ENCODE assay signal across 8 cellular contexts in genomic region chr21:34890258-34890723, GRCh38.
DNase-seq lines count a peak whose midpoint lies in the region; TF ChIP-seq lines count a peak whose summit lies in the region.

No MANE protein-coding gene starts in this region.

- H3K56ac ChIP-seq in mesendoderm (ENCODE audit: low read length): peak overlapping the region; percentile 49

- H3K79me2 ChIP-seq in mesendoderm (ENCODE audit: control insufficient read depth, insufficient read depth, low read length): no peaks in the 10 kb centered on the region

- no peak overlapping the region for H3K23ac ChIP-seq in mesendoderm (ENCODE audit: low read length)

- H4K8ac ChIP-seq in mesendoderm (ENCODE audit: low read depth, low read length): no peak overlapping the region

- peaks cover 6 to 21% of the 10 kb centered on the region in 2 donors for H3K27me3 ChIP-seq in right atrium auricular region
- peaks cover 4% of the 10 kb centered on the region for H3K27me3 ChIP-seq in ascending aorta
- peaks cover 12% of the 10 kb centered on the region for H3K27me3 ChIP-seq in mesendoderm (ENCODE audit: insufficient read depth, low read length, poor library complexity)
- no peaks in the 10 kb centered on the region for H3K27me3 ChIP-seq in vagina

- peak overlapping the region; percentile 87 to 89 for H3K27ac ChIP-seq in right atrium auricular region
- peak overlapping the region; percentile 86 to 94 for H3K27ac ChIP-seq in ascending aorta
- H3K27ac ChIP-seq in mesendoderm (ENCODE audit: low read depth, low read length): no peak overlapping the region
- peak overlapping the region; percentile 90 for H3K27ac ChIP-seq in vagina

- no peaks in the 10 kb centered on the region for H3K79me1 ChIP-seq in mesendoderm (ENCODE audit: low read length)

- no CpG with 5 or more reads among the region's 39 CpGs for WGBS in mesendoderm (ENCODE audit: extremely low coverage, insufficient coverage, low lambda C conversion rate)

- TF ChIP-seq POLR2A in vagina (IDR thresholded peaks at IDR 0.05): no peak

- peak overlapping the region; percentile 65 for H3K4ac ChIP-seq in mesendoderm (ENCODE audit: low read depth, low read length)

- H3K9ac ChIP-seq in mesendoderm (ENCODE audit: low read length): peak overlapping the region; percentile 60

- H4K5ac ChIP-seq in mesendoderm (ENCODE audit: low read length): no peak overlapping the region

- peak overlapping the region; percentile 60 for H3K18ac ChIP-seq in mesendoderm (ENCODE audit: low read length)

- no peaks in the 10 kb centered on the region for H3K36me3 ChIP-seq in right atrium auricular region
- H3K36me3 ChIP-seq in ascending aorta: no peaks in the 10 kb centered on the region
- H3K36me3 ChIP-seq in mesendoderm (ENCODE audit: control insufficient read depth, insufficient read depth, low read length): no peaks in the 10 kb centered on the region
- no peaks in the 10 kb centered on the region for H3K36me3 ChIP-seq in vagina

- TF ChIP-seq CTCF in right atrium auricular region (IDR thresholded peaks at IDR 0.05) (peak in 1 of 2 donors; percentile 7), ascending aorta (IDR thresholded peaks at IDR 0.05) (no peak), vagina (IDR thresholded peaks at IDR 0.05) (peak in 1 of 3 experiments; percentile 15)

- H3K9me3 ChIP-seq in right atrium auricular region (no peaks in the 10 kb centered on the region), ascending aorta (no peaks in the 10 kb centered on the region), vagina (no peaks in the 10 kb centered on the region)

- DNase-seq in right atrium auricular region (ENCODE audit: low spot score) (no peak), cardiac septum (ENCODE audit: low spot score) (no peak), ascending aorta (ENCODE audit: low spot score in 2 of 2) (no peak), mesendoderm (no peak), vagina (ENCODE audit: extremely low spot score in 2 of 2) (no peak), MV-4-11 (lab: John Stamatoyannopoulos, UW) (no peak), NOMO-1 treated with dmso at 0.1 percent for 144 hours (lab: John Stamatoyannopoulos, UW; ENCODE audit: unreplicated experiment) (no peak), NCI-H1417 treated with DMSO at 0.1 percent for 48 hours (lab: John Stamatoyannopoulos, UW) (no peak)

- H3K4me3 ChIP-seq in right atrium auricular region (peak overlapping the region; percentile 56 to 73), ascending aorta (peak overlapping the region; percentile 77 to 85), mesendoderm (ENCODE audit: low read length) (no peak overlapping the region), vagina (peak overlapping the region; percentile 64 to 84)

- no peak overlapping the region for H2BK5ac ChIP-seq in mesendoderm (ENCODE audit: low read length)

- H2BK15ac ChIP-seq in mesendoderm (replicated peaks; ENCODE audit: low read depth): no peak overlapping the region

- intact Hi-C loops in cardiac septum (cut with DNase I) (loop anchor here (5.0 kb wide), 2 partner anchors 512 to 952 kb away; no protein-coding TSS in a partner anchor), ascending aorta (cut with DNase I) (loop anchor here (1.0 to 10.0 kb wide), 6 partner anchors 157 to 1135 kb away; partner anchors contain the start of gene RUNX1), vagina (cut with DNase I) (loop anchor here (5.0 kb wide), 1 partner anchor 952 kb away; no protein-coding TSS in a partner anchor)

- H3K4me1 ChIP-seq in right atrium auricular region (peaks cover 0 to 41% of the 10 kb centered on the region in 2 donors), ascending aorta (peaks cover 4 to 24% of the 10 kb centered on the region in 2 donors), mesendoderm (ENCODE audit: control insufficient read depth, low read depth, low read length) (peaks cover under 1% of the 10 kb centered on the region), vagina (peaks cover 12% of the 10 kb centered on the region)

- H2AK5ac ChIP-seq in mesendoderm (ENCODE audit: low read length): no peak overlapping the region

- peak overlapping the region; percentile 54 for H3K4me2 ChIP-seq in mesendoderm (ENCODE audit: low read length)

- H2BK120ac ChIP-seq in mesendoderm (ENCODE audit: low read depth, low read length): peak overlapping the region; percentile 89
